34 cellular contexts compared by ENCODE assay signal in the genomic region with DNA sequence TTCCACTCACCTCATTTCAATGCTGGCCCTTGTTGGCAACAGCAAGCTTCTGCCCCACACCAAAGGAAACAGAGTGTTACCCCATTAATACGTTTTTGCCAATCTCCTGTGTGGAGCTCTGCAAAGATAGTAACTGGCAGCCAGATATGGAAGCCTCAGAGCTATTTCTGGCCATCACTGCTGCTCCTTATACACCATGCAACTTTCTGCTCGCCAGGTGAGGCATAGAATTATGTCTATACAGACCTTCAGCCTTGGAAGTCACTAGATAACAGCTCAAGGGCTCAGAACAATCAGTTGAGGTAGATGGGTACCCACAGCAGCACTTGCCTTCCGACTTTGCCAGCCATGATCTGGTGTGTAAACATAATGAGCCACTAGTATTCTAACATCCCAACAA.
"Had no signal": no experiment of that assay in that cellular context is flagged by ENCODE, and none has a peak within 500 bp of the region (broad histone marks: within the 10 kb centered on the region; RNA-seq: fewer than 3 reads in every experiment).

No MANE protein-coding gene starts in this region.

- H3K36me3 ChIP-seq: MG63 had no signal

- DNase-seq: Kasumi-1, MG63, MM.1S, MV-4-11, NCI-H1048, NCI-H1092, NCI-H1092 treated with DMSO at 0.1 percent for 48 hours, NCI-H1105, NCI-H1105 treated with DMSO at 0.1 percent for 48 hours, NCI-H1417, NCI-H1417 treated with DMSO at 0.1 percent for 48 hours, NCI-H1436, NCI-H1436 treated with DMSO at 0.1 percent for 48 hours, NCI-H146, NCI-H1694, NCI-H1694 treated with DMSO at 0.1 percent for 48 hours, NCI-H187, NCI-H187 treated with DMSO at 0.1 percent for 48 hours, NCI-H1930, NCI-H2029, NCI-H2029 treated with DMSO at 0.1 percent for 48 hours, NCI-H2081, NCI-H2081 treated with DMSO at 0.1 percent for 48 hours, NCI-H2107, NCI-H2171, NCI-H2171 treated with DMSO at 0.1 percent for 48 hours, NCI-H2227 treated with DMSO at 0.1 percent for 48 hours, NCI-H226, NCI-H345, NCI-H446, NCI-H446 treated with DMSO at 0.1 percent for 48 hours, NCI-H510A, NCI-H510A treated with DMSO at 0.1 percent for 48 hours, NCI-H524 had no signal

- H3K27me3 ChIP-seq: MG63 had no signal

- H3K4me3 ChIP-seq: MG63 had no signal

- H3K9me3 ChIP-seq: MG63 had no signal
